ENCODE assay signal across 17 cellular contexts in the genomic region with DNA sequence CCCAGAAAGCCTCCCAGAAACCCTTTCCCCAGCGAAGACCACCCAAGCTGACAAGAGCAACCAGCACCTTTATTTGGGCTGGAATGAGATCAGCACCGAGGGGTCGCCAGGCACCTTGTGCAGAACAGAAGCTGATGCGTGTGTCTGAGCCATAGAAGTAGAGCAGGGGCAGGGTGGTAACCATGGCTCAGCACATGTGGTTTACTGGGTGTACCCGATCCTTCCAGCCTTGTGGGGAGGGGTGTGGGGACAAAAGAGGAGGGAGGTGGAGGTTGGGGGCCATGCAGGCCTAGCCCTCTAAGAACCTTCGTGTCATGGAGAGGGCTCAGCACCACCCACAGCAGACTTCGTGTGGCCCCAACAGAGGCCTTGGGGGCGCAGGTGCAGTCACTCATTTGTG.
"Had no signal": no experiment of that assay in that cellular context is flagged by ENCODE, and none has a peak within 500 bp of the region (broad histone marks: within the 10 kb centered on the region; RNA-seq: fewer than 3 reads in every experiment).

No MANE protein-coding gene starts in this region.

- H3K4me3 Mint-ChIP-seq: activated CD4-positive, alpha-beta memory T cell treated with anti-CD3 and anti-CD28 coated beads, Interleukin-2, amount 10 ng/mL, durations not matched to agents 7 days and 5 days; activated naive CD4-positive, alpha-beta T cell treated with anti-CD3 and anti-CD28 coated beads, Interleukin-2, amount 10 ng/mL, durations not matched to agents 7 days and 5 days; activated T-cell treated with anti-CD3 and anti-CD28 coated beads, Interleukin-2, amount 50 U/mL, for 24 hours; memory B cell; natural killer cell treated with Interleukin-12 subunit alpha and Interleukin-12 subunit beta and Interleukin-15 and Interleukin-18, amount 100 ng/mL, for 72 hours; stimulated activated naive CD8-positive, alpha-beta T cell treated with anti-CD3 and anti-CD28 coated beads, Interleukin-15, amount 100 ng/mL, for 72 hours had no signal

- H3K9me3 Mint-ChIP-seq: activated CD4-positive, alpha-beta memory T cell treated with anti-CD3 and anti-CD28 coated beads, Interleukin-2, amount 10 ng/mL, durations not matched to agents 7 days and 5 days; activated naive CD4-positive, alpha-beta T cell treated with anti-CD3 and anti-CD28 coated beads, Interleukin-2, amount 10 ng/mL, durations not matched to agents 7 days and 5 days; activated T-cell treated with anti-CD3 and anti-CD28 coated beads, Interleukin-2, amount 50 U/mL, for 24 hours; memory B cell; natural killer cell treated with Interleukin-12 subunit alpha and Interleukin-12 subunit beta and Interleukin-15 and Interleukin-18, amount 100 ng/mL, for 72 hours; stimulated activated naive CD8-positive, alpha-beta T cell treated with anti-CD3 and anti-CD28 coated beads, Interleukin-15, amount 100 ng/mL, for 72 hours had no signal

- H3K27ac ChIP-seq: ascending aorta, esophagus muscularis mucosa, right lobe of liver, spleen, testis, upper lobe of right lung had no signal

- H3K27ac Mint-ChIP-seq: activated CD4-positive, alpha-beta memory T cell treated with anti-CD3 and anti-CD28 coated beads, Interleukin-2, amount 10 ng/mL, durations not matched to agents 7 days and 5 days; activated naive CD4-positive, alpha-beta T cell treated with anti-CD3 and anti-CD28 coated beads, Interleukin-2, amount 10 ng/mL, durations not matched to agents 7 days and 5 days; activated T-cell treated with anti-CD3 and anti-CD28 coated beads, Interleukin-2, amount 50 U/mL, for 24 hours; memory B cell; natural killer cell treated with Interleukin-12 subunit alpha and Interleukin-12 subunit beta and Interleukin-15 and Interleukin-18, amount 100 ng/mL, for 72 hours; stimulated activated naive CD8-positive, alpha-beta T cell treated with anti-CD3 and anti-CD28 coated beads, Interleukin-15, amount 100 ng/mL, for 72 hours had no signal

- H3K36me3 ChIP-seq: ascending aorta, right lobe of liver, spleen, upper lobe of right lung had no signal

- H3K27me3 ChIP-seq: ascending aorta, dorsolateral prefrontal cortex, esophagus muscularis mucosa, right lobe of liver, spleen, testis, upper lobe of right lung had no signal

- DNase-seq: activated CD4-positive, alpha-beta memory T cell treated with anti-CD3 and anti-CD28 coated beads, Interleukin-2, amount 10 ng/mL, durations not matched to agents 7 days and 5 days; activated CD4-positive, alpha-beta T cell treated with anti-CD3 and anti-CD28 coated beads for 1 hour; activated naive CD4-positive, alpha-beta T cell treated with anti-CD3 and anti-CD28 coated beads, Interleukin-2, amount 10 ng/mL, durations not matched to agents 7 days and 5 days; activated T-cell treated with anti-CD3 and anti-CD28 coated beads, Interleukin-2, amount 50 U/mL, for 24 hours; dorsolateral prefrontal cortex; glutamatergic neuron; kidney glomerular epithelial cell; left ventricle myocardium superior; right lobe of liver; spleen; stimulated activated naive CD8-positive, alpha-beta T cell treated with anti-CD3 and anti-CD28 coated beads, Interleukin-15, amount 100 ng/mL, for 72 hours; testis; upper lobe of right lung had no signal

- H3K9me3 ChIP-seq: ascending aorta, esophagus muscularis mucosa, right lobe of liver, spleen, testis, upper lobe of right lung had no signal

- H3K4me1 Mint-ChIP-seq: stimulated activated naive CD8-positive, alpha-beta T cell treated with anti-CD3 and anti-CD28 coated beads, Interleukin-15, amount 100 ng/mL, for 72 hours had no signal

- H3K4me3 ChIP-seq: ascending aorta, dorsolateral prefrontal cortex, esophagus muscularis mucosa, right lobe of liver, spleen, testis, upper lobe of right lung had no signal

- H3K27me3 Mint-ChIP-seq: activated T-cell treated with anti-CD3 and anti-CD28 coated beads, Interleukin-2, amount 50 U/mL, for 24 hours; stimulated activated naive CD8-positive, alpha-beta T cell treated with anti-CD3 and anti-CD28 coated beads, Interleukin-15, amount 100 ng/mL, for 72 hours had no signal

- H3K36me3 Mint-ChIP-seq: activated naive CD4-positive, alpha-beta T cell treated with anti-CD3 and anti-CD28 coated beads, Interleukin-2, amount 10 ng/mL, durations not matched to agents 7 days and 5 days; memory B cell; natural killer cell treated with Interleukin-12 subunit alpha and Interleukin-12 subunit beta and Interleukin-15 and Interleukin-18, amount 100 ng/mL, for 72 hours had no signal

- H3K4me1 ChIP-seq: ascending aorta, esophagus muscularis mucosa, spleen, testis, upper lobe of right lung had no signal
